ENCODE assay signal across 8 cellular contexts in the genomic region with DNA sequence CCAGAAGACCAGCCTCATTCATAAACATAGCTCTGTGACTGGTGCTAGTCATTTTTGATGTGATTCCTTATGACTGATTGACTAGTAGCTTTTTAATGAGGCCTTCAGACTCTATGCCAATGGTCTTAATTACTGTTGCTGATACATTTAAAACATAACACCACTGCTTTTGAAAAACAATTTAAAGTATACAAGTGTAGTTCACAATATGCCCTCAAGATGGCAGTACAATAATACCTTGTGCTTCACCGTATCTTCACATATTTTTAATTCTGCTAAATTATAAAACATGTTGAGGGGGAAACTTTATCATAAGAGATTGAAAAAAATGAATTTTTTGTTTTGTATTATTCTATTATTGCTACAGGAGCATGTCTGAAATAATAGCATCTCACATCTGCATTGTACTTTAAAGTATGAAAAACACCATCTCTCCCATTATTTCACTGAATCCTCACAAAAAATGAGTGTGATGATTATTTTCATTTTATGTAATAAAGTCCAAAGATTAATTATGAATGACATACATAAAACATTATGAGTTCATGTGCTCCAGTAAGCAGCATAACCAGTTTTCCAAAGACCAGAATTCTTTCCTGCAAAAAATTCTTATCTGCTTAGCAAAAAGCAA. TPM values are rescaled to one million over a fixed set of nuclear protein-coding genes. Genes with fewer than 3 reads are reported as not detected.
DNase-seq lines count a peak whose midpoint lies in the region; ATAC-seq and TF ChIP-seq lines count a peak whose summit lies in the region.

No MANE protein-coding gene starts in this region.

- H3K4me1 ChIP-seq in cardiac muscle cell (ENCODE audit: low read depth) (peaks cover 9% of the 10 kb centered on the region), colonic mucosa (no peaks in the 10 kb centered on the region)

- H3K4me3 ChIP-seq in cardiac muscle cell, result no peak overlapping the region
- H3K4me3 ChIP-seq in colonic mucosa, result no peak overlapping the region

- no peak overlapping the region for H3K9ac ChIP-seq in colonic mucosa (ENCODE audit: low read depth in 2 of 2, low read length in 2 of 2)

- H3K27me3 ChIP-seq in cardiac muscle cell, result no peaks in the 10 kb centered on the region
- H3K27me3 ChIP-seq in colonic mucosa, result no peaks in the 10 kb centered on the region

- no peaks in the 10 kb centered on the region for H3K9me3 ChIP-seq in cardiac muscle cell (ENCODE audit: low read depth)
- H3K9me3 ChIP-seq in colonic mucosa, result no peaks in the 10 kb centered on the region

- H3K36me3 ChIP-seq in cardiac muscle cell (no peaks in the 10 kb centered on the region), colonic mucosa (no peaks in the 10 kb centered on the region)

- no peak overlapping the region for H3K27ac ChIP-seq in cardiac muscle cell
- H3K27ac ChIP-seq in colonic mucosa, result no peak overlapping the region

- ATAC-seq in HG02973 (IDR thresholded peaks at IDR 0.05; ENCODE audit: unreplicated experiment) (no peak), GM18909 (IDR thresholded peaks at IDR 0.05; ENCODE audit: poor library complexity, unreplicated experiment) (no peak)

- TF ChIP-seq CTCF in cardiac muscle cell (IDR thresholded peaks at IDR 0.05; ENCODE audit: low read depth, low read length), result peak; percentile 58
- peak; percentile 75 for TF ChIP-seq CTCF in colonic mucosa (IDR thresholded peaks at IDR 0.05)

- peak; percentile 42 to 59 for DNase-seq in cardiac muscle cell (ENCODE audit: low read depth in 1 of 2, low spot score in 1 of 2)
- DNase-seq in cardiac septum (ENCODE audit: low spot score), result no peak
- peak; percentile 7 for DNase-seq in NCI-H1694 treated with DMSO at 0.1 percent for 48 hours (lab: John Stamatoyannopoulos, UW)
- no peak for DNase-seq in colonic mucosa
- peak; percentile 61 for DNase-seq in myocyte (ENCODE audit: low read depth)
- DNase-seq in NCI-H128 (lab: John Stamatoyannopoulos, UW; ENCODE audit: unreplicated experiment), result no peak

- intact Hi-C loops in cardiac septum (cut with DNase I), result loop anchor here (2.0 kb wide), 1 partner anchor 150 kb away; no protein-coding TSS in a partner anchor
- intact Hi-C loops in colonic mucosa (cut with DNase I), result loop anchor here (2.0 kb wide), 1 partner anchor 150 kb away; no protein-coding TSS in a partner anchor

RNA-seq across cellular contexts. Expression of a gene that starts 55.1 kb away (rescaled TPM):
- total RNA-seq in cardiac muscle cell (1.9 TPM in 1 of 2 replicates, not detected in the other), cardiac septum (not detected), colonic mucosa (not detected), myocyte (not detected in 2 replicates)
- polyA plus RNA-seq in cardiac muscle cell, result 0.36 and 1.6 TPM in 2 replicates
- not detected for polyA plus RNA-seq in myocyte (2012)

Comparison
In these comparisons a context has a peak if more than half of its experiments do, and no peak if none do; other contexts are left out.
1. DNase-seq: peak in cardiac muscle cell (2 of 2), NCI-H1694 treated with DMSO at 0.1 percent for 48 hours (single experiment) and myocyte (single experiment); none in cardiac septum (single experiment), colonic mucosa (single experiment) and NCI-H128 (single experiment).